19 cellular contexts compared by ENCODE assay signal in genomic region chr2:43278683-43279220, GRCh38.
"Had no signal": no experiment of that assay in that cellular context is flagged by ENCODE, and none has a peak within 500 bp of the region (broad histone marks: within the 10 kb centered on the region; RNA-seq: fewer than 3 reads in every experiment).

No MANE protein-coding gene starts in this region.

- DNase-seq: activated CD4-positive, alpha-beta T cell treated with anti-CD3 and anti-CD28 coated beads, Interleukin-2, amount 10 ng/mL, durations not matched to agents 7 days and 5 days; activated CD8-positive, alpha-beta memory T cell treated with anti-CD3 and anti-CD28 coated beads for 24 hours; activated naive CD4-positive, alpha-beta T cell treated with anti-CD3 and anti-CD28 coated beads for 36 hours; adrenal gland; body of pancreas; cerebellar nuclear complex; dermis blood vessel endothelial cell; foreskin keratinocyte; head of caudate nucleus; nucleus accumbens; stimulated activated CD4-positive, alpha-beta T cell treated with anti-CD3 and anti-CD28 coated beads, Interleukin-2, amount 100 ng/mL, for 48 hours; stimulated activated naive CD8-positive, alpha-beta T cell treated with anti-CD3 and anti-CD28 coated beads, Interleukin-15, Interleukin-2, amounts not matched to agents 100 U/mL and 50 U/mL, for 24 hours; T-helper 1 cell; upper lobe of right lung had no signal

- H3K4me1 ChIP-seq: foreskin keratinocyte had no signal

- H3K27me3 ChIP-seq: adrenal gland, body of pancreas, foreskin keratinocyte, SJSA1, suprapubic skin, upper lobe of right lung had no signal

- H3K27me3 Mint-ChIP-seq: activated CD4-positive, alpha-beta T cell treated with anti-CD3 and anti-CD28 coated beads, Interleukin-2, amount 10 ng/mL, durations not matched to agents 7 days and 5 days; activated T-helper 17 cell treated with anti-CD3 and anti-CD28 coated beads, Interleukin-2, amount 50 U/mL, for 72 hours; progenitor cell of endocrine pancreas had no signal

- ATAC-seq: activated T-helper 17 cell treated with anti-CD3 and anti-CD28 coated beads, Interleukin-2, amount 50 U/mL, for 72 hours; body of pancreas; esophagus mucosa; foreskin keratinocyte; stimulated activated naive CD8-positive, alpha-beta T cell treated with anti-CD3 and anti-CD28 coated beads, Interleukin-15, Interleukin-2, amounts not matched to agents 100 U/mL and 50 U/mL, for 24 hours; upper lobe of right lung had no signal

- H3K9me3 Mint-ChIP-seq: activated T-helper 17 cell treated with anti-CD3 and anti-CD28 coated beads, Interleukin-2, amount 50 U/mL, for 72 hours had no signal

- H3K4me3 ChIP-seq: adrenal gland, body of pancreas, SJSA1, suprapubic skin, upper lobe of right lung had no signal

- H3K27ac ChIP-seq: adrenal gland, body of pancreas, foreskin keratinocyte, SJSA1, suprapubic skin, upper lobe of right lung had no signal

- H3K9me3 ChIP-seq: adrenal gland, body of pancreas, suprapubic skin, upper lobe of right lung had no signal

- H3K4me3 Mint-ChIP-seq: activated CD4-positive, alpha-beta T cell treated with anti-CD3 and anti-CD28 coated beads, Interleukin-2, amount 10 ng/mL, durations not matched to agents 7 days and 5 days; activated naive CD4-positive, alpha-beta T cell treated with anti-CD3 and anti-CD28 coated beads for 36 hours; activated T-helper 17 cell treated with anti-CD3 and anti-CD28 coated beads, Interleukin-2, amount 50 U/mL, for 72 hours had no signal

- H3K27ac Mint-ChIP-seq: activated CD4-positive, alpha-beta T cell treated with anti-CD3 and anti-CD28 coated beads, Interleukin-2, amount 10 ng/mL, durations not matched to agents 7 days and 5 days; activated naive CD4-positive, alpha-beta T cell treated with anti-CD3 and anti-CD28 coated beads for 36 hours; activated T-helper 17 cell treated with anti-CD3 and anti-CD28 coated beads, Interleukin-2, amount 50 U/mL, for 72 hours; progenitor cell of endocrine pancreas had no signal
